ENCODE assay signal across 9 cellular contexts in genomic region chr7:30469303-30469702, GRCh38. TPM values are rescaled to one million over a fixed set of nuclear protein-coding genes. Genes with fewer than 3 reads are reported as not detected.
DNase-seq lines count a peak whose midpoint lies in the region; ATAC-seq and TF ChIP-seq lines count a peak whose summit lies in the region.
"Had no signal": no experiment of that assay in that cellular context is flagged by ENCODE, and none has a peak within 500 bp of the region (broad histone marks: within the 10 kb centered on the region; RNA-seq: fewer than 3 reads in every experiment).

No MANE protein-coding gene starts in this region.

- peak; percentile 45; the same call in 1 of the 2 replicates for TF ChIP-seq CTCF in WERI-Rb-1 (IDR thresholded peaks at IDR 0.05; ENCODE audit: low read depth, low read length)

- peak overlapping the region; percentile 37; the same call in 1 of the 2 replicates for H3K4me3 ChIP-seq in WERI-Rb-1 (ENCODE audit: low read depth, low read length)
- H3K4me3 ChIP-seq: SK-N-MC had no signal

- DNase-seq in HS-5 (ENCODE audit: low read depth) (peak; percentile 77), WERI-Rb-1 (peak; percentile 80), Right ventricle myocardium superior (peak; percentile 87), pons (ENCODE audit: low spot score) (peak; percentile 54), activated gamma-delta T cell (lab: John Stamatoyannopoulos, UW) (no peak), NCI-H187 treated with DMSO at 0.1 percent for 48 hours (lab: John Stamatoyannopoulos, UW) (no peak), cerebellar nuclear complex (lab: John Stamatoyannopoulos, UW) (no peak)
- no peak for DNase-seq in stimulated activated CD4-positive, alpha-beta T cell treated with anti-CD3 and anti-CD28 coated beads, Interleukin-4, amount 100 ng/mL, for 4 hours

- no peaks in the 10 kb centered on the region for H3K27me3 ChIP-seq in WERI-Rb-1 (ENCODE audit: insufficient read depth, low read depth, severe bottlenecking)

- H3K9me3 ChIP-seq in WERI-Rb-1 (ENCODE audit: severe bottlenecking): no peaks in the 10 kb centered on the region

- intact Hi-C loops in Right ventricle myocardium superior (cut with DNase I): no loop called here

- H3K27ac ChIP-seq in WERI-Rb-1: peak overlapping the region; percentile 89
- H3K27ac ChIP-seq: SK-N-MC had no signal

- no peaks in the 10 kb centered on the region for H3K36me3 ChIP-seq in WERI-Rb-1

- peak; percentile 72 for ATAC-seq in Right ventricle myocardium superior (ENCODE audit: poor library complexity)

RNA-seq across cellular contexts. Expression of gene NOD1, which starts 9.3 kb away (rescaled TPM):
- total RNA-seq in Right ventricle myocardium superior: 7.6 TPM

RNA-seq across cellular contexts. Expression of gene GGCT, which starts 35.3 kb away (rescaled TPM):
- total RNA-seq in Right ventricle myocardium superior: 17.4 TPM

Comparison
In these comparisons a context has a peak if more than half of its experiments do, and no peak if none do; other contexts are left out.
1. DNase-seq: peak in HS-5 (single experiment), WERI-Rb-1 (single experiment), Right ventricle myocardium superior (single experiment) and pons (single experiment); none in activated gamma-delta T cell (single experiment), NCI-H187 treated with DMSO at 0.1 percent for 48 hours (single experiment), cerebellar nuclear complex (0 of 2) and stimulated activated CD4-positive, alpha-beta T cell treated with anti-CD3 and anti-CD28 coated beads, Interleukin-4, amount 100 ng/mL, for 4 hours (0 of 2).